9 cellular contexts compared by ENCODE assay signal in the genomic region with DNA sequence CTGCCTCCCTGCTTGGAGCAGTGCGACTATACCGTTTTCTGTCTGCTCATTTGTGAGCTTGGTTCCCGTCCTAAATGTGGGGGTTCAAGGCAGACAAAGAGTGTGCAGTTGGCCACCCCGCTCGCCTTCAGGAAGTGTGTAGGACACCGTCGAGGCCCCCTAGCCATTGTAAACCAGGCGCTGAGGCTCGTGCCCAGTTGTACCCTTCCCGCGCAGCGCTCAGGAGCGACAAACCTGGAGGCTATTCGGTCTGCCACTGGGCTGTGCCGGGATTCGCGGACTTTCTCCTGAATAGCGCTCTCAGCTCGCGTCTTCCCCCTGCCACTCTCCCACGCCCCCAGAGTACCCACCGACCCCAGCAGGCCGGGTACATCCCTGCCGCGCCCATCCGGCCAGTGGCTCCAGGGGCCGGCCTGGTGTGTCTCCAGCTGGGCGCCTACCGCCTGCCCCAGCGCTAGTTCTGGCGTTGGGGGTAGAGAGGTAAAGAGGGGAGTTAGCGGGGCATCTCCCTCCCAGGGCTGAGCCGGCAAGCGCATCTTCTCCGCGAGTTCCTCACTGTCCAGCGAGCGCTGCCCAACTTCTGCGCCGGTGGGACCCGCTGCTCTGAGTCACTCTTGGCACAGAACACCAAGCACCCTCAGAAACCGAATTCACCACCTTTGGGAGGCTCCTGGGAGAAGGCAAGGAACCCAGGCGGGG. TPM values are rescaled to one million over a fixed set of nuclear protein-coding genes. Genes with fewer than 3 reads are reported as not detected.
DNase-seq lines count a peak whose midpoint lies in the region; ATAC-seq and TF ChIP-seq lines count a peak whose summit lies in the region.
"Had no signal": no experiment of that assay in that cellular context is flagged by ENCODE, and none has a peak within 500 bp of the region (broad histone marks: within the 10 kb centered on the region; RNA-seq: fewer than 3 reads in every experiment).

No MANE protein-coding gene starts in this region.

- 0 out of 2 replicates have a peak overlapping the region, but pooled peaks have one; percentile 81 for H2AFZ ChIP-seq in MM.1S (ENCODE audit: low read length)
- H2AFZ ChIP-seq in parathyroid adenoma = no peak overlapping the region

- intact Hi-C loops in Right ventricle myocardium inferior (cut with DNase I) = loop anchor here (10.0 kb wide), 1 partner anchor 129 kb away; no protein-coding TSS in a partner anchor

- H3K4me1 ChIP-seq in MM.1S (ENCODE audit: low read length) (no peaks in the 10 kb centered on the region), parathyroid adenoma (no peaks in the 10 kb centered on the region)

- no peaks in the 10 kb centered on the region for H3K9me3 ChIP-seq in MM.1S (replicated peaks; ENCODE audit: insufficient read depth, low read length)
- H3K9me3 ChIP-seq in parathyroid adenoma (ENCODE audit: control insufficient read depth, low read length) = no peaks in the 10 kb centered on the region

- H3K79me2 ChIP-seq in MM.1S (ENCODE audit: low read length) = no peaks in the 10 kb centered on the region
- no peaks in the 10 kb centered on the region for H3K79me2 ChIP-seq in parathyroid adenoma

- no peaks in the 10 kb centered on the region for H3K9me2 ChIP-seq in MM.1S (replicated peaks; ENCODE audit: insufficient read depth, low read length)

- DNase-seq in CD1c-positive myeloid dendritic cell (ENCODE audit: extremely low spot score) = peak; percentile 29
- no peak for DNase-seq in MM.1S
- peak; percentile 57 for DNase-seq in Right ventricle myocardium inferior (ENCODE audit: missing footprints)
- no peak for DNase-seq in cortex of kidney (lab: John Stamatoyannopoulos, UW)
- no peak for DNase-seq in glomerular visceral epithelial cell (ENCODE audit: extremely low spot score)
- DNase-seq: T1000 had no signal

- H4K20me1 ChIP-seq in MM.1S (ENCODE audit: insufficient read depth, low read length) = no peaks in the 10 kb centered on the region

- no peak for ATAC-seq in Right ventricle myocardium inferior
- no peak for ATAC-seq in GM18858 (IDR thresholded peaks at IDR 0.05; ENCODE audit: unreplicated experiment)
- ATAC-seq in GM19328 (IDR thresholded peaks at IDR 0.05; ENCODE audit: unreplicated experiment) = no peak

- TF ChIP-seq CTCF in MM.1S (IDR thresholded peaks at IDR 0.05; ENCODE audit: low read length) (no peak), parathyroid adenoma (IDR thresholded peaks at IDR 0.05) (no peak)

- H3K9ac ChIP-seq in MM.1S (ENCODE audit: low read length) (no peak overlapping the region), parathyroid adenoma (no peak overlapping the region)

- H3K4me2 ChIP-seq in MM.1S (ENCODE audit: low read depth, low read length) = peak overlapping the region; percentile 82; the same call in 1 of the 2 replicates
- peak overlapping the region; percentile 68 for H3K4me2 ChIP-seq in parathyroid adenoma (ENCODE audit: low read length)

- H3F3A ChIP-seq in MM.1S (ENCODE audit: insufficient read depth, low read length) = no peaks in the 10 kb centered on the region

- H3K27me3 ChIP-seq in MM.1S (replicated peaks; ENCODE audit: insufficient read depth, low read length) (no peaks in the 10 kb centered on the region), parathyroid adenoma (ENCODE audit: control insufficient read depth, insufficient read depth, low read length) (no peaks in the 10 kb centered on the region)

- H3K36me3 ChIP-seq in MM.1S (replicated peaks; ENCODE audit: insufficient read depth, low read length) = no peaks in the 10 kb centered on the region
- H3K36me3 ChIP-seq in parathyroid adenoma (ENCODE audit: control insufficient read depth, insufficient read depth, low read length) = no peaks in the 10 kb centered on the region

- H3K4me3 ChIP-seq in MM.1S (ENCODE audit: low read length) = no peak overlapping the region
- H3K4me3 ChIP-seq in parathyroid adenoma (ENCODE audit: low read depth, low read length) = peak overlapping the region; percentile 53

- H3K27ac ChIP-seq in MM.1S (ENCODE audit: low read length) (no peak overlapping the region), parathyroid adenoma (no peak overlapping the region)

RNA-seq across cellular contexts. Expression of gene LONRF3, which starts 0.9 kb away (rescaled TPM):
- 3.0 TPM for total RNA-seq in Right ventricle myocardium inferior

Comparison
In these comparisons a context has a peak if more than half of its experiments do, and no peak if none do; other contexts are left out.
1. DNase-seq: peak in CD1c-positive myeloid dendritic cell (single experiment) and Right ventricle myocardium inferior (single experiment); none in MM.1S (single experiment), cortex of kidney (single experiment) and glomerular visceral epithelial cell (single experiment).